In genomic region chr5:181188700-181189362, GRCh38 we compare ENCODE assay signal across 8 cellular contexts. TPM values are rescaled to one million over a fixed set of nuclear protein-coding genes. Genes with fewer than 3 reads are reported as not detected.
A peak's percentile ranks its signal among the peaks of the same experiment; 100 is the strongest.
DNase-seq lines count a peak whose midpoint lies in the region; ATAC-seq, FAIRE-seq and TF ChIP-seq lines count a peak whose summit lies in the region.

No MANE protein-coding gene starts in this region.

- BruUV-seq in MCF 10A (replicated peaks; lab: Mats Ljungman, UMichigan) = no TSS peak

- POLR2A ChIA-PET in MCF 10A (lab: Yijun Ruan, JAX) = interaction anchor here (0.7 to 8.8 kb wide), 20 partner anchors 14 to 389 kb away, joined by 3 to 432 read pairs (median 8); partner anchors contain the start of genes RACK1, TRIM41, TRIM52 and TRIM7

- H3K27me3 Mint-ChIP-seq in MCF 10A (ENCODE audit: insufficient read depth, unreplicated experiment) = no peaks in the 10 kb centered on the region

- no peaks in the 10 kb centered on the region for H3K9me3 Mint-ChIP-seq in MCF 10A (ENCODE audit: unreplicated experiment)

- H3K4me3 ChIP-seq in kidney epithelial cell (ENCODE audit: low read depth, low read length) = peak overlapping the region; percentile 71

- FAIRE-seq in GM12891 (lab: Jason Lieb, UNC) = peak; percentile 66

- no peak for TF ChIP-seq CTCF in MCF 10A (IDR thresholded peaks at IDR 0.05; ENCODE audit: unreplicated experiment)
- no peak for TF ChIP-seq CTCF in kidney epithelial cell (IDR thresholded peaks at IDR 0.05; ENCODE audit: insufficient read depth, low read length, poor library complexity, severe bottlenecking)

- TF ChIP-seq POLR2A in GM12891 (IDR thresholded peaks at IDR 0.05; ENCODE audit: low read depth, low read length) (no peak), GM18505 (IDR thresholded peaks at IDR 0.05; ENCODE audit: borderline replicate concordance, extremely low read depth, insufficient read depth, insufficient read length) (no peak)

- H3K27me3 ChIP-seq in kidney epithelial cell (ENCODE audit: control insufficient read depth, insufficient read depth, low read length) = no peaks in the 10 kb centered on the region

- H3K4me3 Mint-ChIP-seq in MCF 10A (ENCODE audit: unreplicated experiment) = peak overlapping the region; percentile 96

- CTCF ChIA-PET in MCF 10A (lab: Yijun Ruan, JAX) = interaction anchor here (0.7 to 7.4 kb wide), 9 partner anchors 10 to 385 kb away, joined by 3 to 67 read pairs (median 4); partner anchors contain the start of genes TRIM52 and TRIM7

- peaks cover 38% of the 10 kb centered on the region for H3K36me3 Mint-ChIP-seq in MCF 10A (ENCODE audit: insufficient read depth, unreplicated experiment)

- no peaks in the 10 kb centered on the region for H3K36me3 ChIP-seq in kidney epithelial cell (ENCODE audit: control insufficient read depth, insufficient read depth, low read length)

- DNase-seq in GM12891 (ENCODE audit: insufficient read length, low spot score) (no peak), MCF 10A (ENCODE audit: unreplicated experiment) (peak; percentile 91), kidney epithelial cell (ENCODE audit: low read depth) (no peak), NCI-H2171 treated with DMSO at 0.1 percent for 48 hours (lab: John Stamatoyannopoulos, UW) (no peak)
- peak; percentile 55 to 81 for DNase-seq in stimulated activated CD4-positive, alpha-beta T cell treated with anti-CD3 and anti-CD28 coated beads, Interleukin-1b, Interleukin-23, amount 100 ng/mL, for 1 hour (ENCODE audit: low read depth in 2 of 2)

- intact Hi-C loops in MCF 10A (cut with micrococcal nuclease) = loop anchor here (1.0 to 10.0 kb wide), 6 partner anchors 16 to 404 kb away; partner anchors contain the start of genes MGAT1, TRIM52 and ZFP62

- H3K4me1 Mint-ChIP-seq in MCF 10A (ENCODE audit: insufficient read depth, unreplicated experiment) = peaks cover 13% of the 10 kb centered on the region

- peak overlapping the region; percentile 93 for H3K27ac Mint-ChIP-seq in MCF 10A (ENCODE audit: low read depth, unreplicated experiment)

- ATAC-seq in SK-N-SH treated with all-trans-retinoic acid at 6 μM for 48 hours (peak; percentile 22), GM18870 (IDR thresholded peaks at IDR 0.05; ENCODE audit: unreplicated experiment) (no peak), GM18505 (IDR thresholded peaks at IDR 0.05; ENCODE audit: unreplicated experiment) (no peak)

TF ChIP-seq in GM12891, 5 proteins besides CTCF, POLR2A, EP300 and RAD21:
- TF ChIP-seq POLR2AphosphoS5 (IDR thresholded peaks at IDR 0.05; ENCODE audit: low read depth, low read length) (no peak), SPI1 (IDR thresholded peaks at IDR 0.05; ENCODE audit: low read depth, low read length) (no peak), TAF1 (IDR thresholded peaks at IDR 0.05; ENCODE audit: low read depth, low read length) (no peak), PAX5 (IDR thresholded peaks at IDR 0.05; ENCODE audit: insufficient read depth, low read length, severe bottlenecking) (peak; percentile 20), POU2F2 (IDR thresholded peaks at IDR 0.05; ENCODE audit: low read depth, low read length) (no peak)
TF ChIP-seq in GM12891: peak in this region for 1.

TF ChIP-seq in SK-N-SH treated with all-trans-retinoic acid at 6 μM for 48 hours, 23 proteins besides CTCF, POLR2A, EP300 and RAD21:
- TF ChIP-seq PPARA (CRISPR knock-in tag; IDR thresholded peaks at IDR 0.05; ENCODE audit: borderline replicate concordance) (no peak), ARNTL (CRISPR knock-in tag; IDR thresholded peaks at IDR 0.05; ENCODE audit: borderline replicate concordance, low read depth) (no peak), ZNF70 (CRISPR knock-in tag; IDR thresholded peaks at IDR 0.05) (no peak), TCF4 (CRISPR knock-in tag; IDR thresholded peaks at IDR 0.05; ENCODE audit: borderline replicate concordance) (no peak), ZC3H10 (CRISPR knock-in tag; IDR thresholded peaks at IDR 0.05) (no peak), ZNF8 (CRISPR knock-in tag; IDR thresholded peaks at IDR 0.05) (no peak), CREB5 (CRISPR knock-in tag; IDR thresholded peaks at IDR 0.05; ENCODE audit: low read depth) (no peak), ISL1 (CRISPR knock-in tag; IDR thresholded peaks at IDR 0.05) (no peak)

RNA-seq across cellular contexts. Expression of gene TRIM7, which starts 16.2 kb away (rescaled TPM):
- 0.19 TPM for polyA plus RNA-seq in GM12891 (2012; ENCODE audit: low read depth, missing spikeins)
- 26.3 and 27.0 TPM in 2 replicates for total RNA-seq in MCF 10A (2022)
- total RNA-seq in kidney epithelial cell = 2.9 and 4.4 TPM in 2 replicates

RNA-seq across cellular contexts. Expression of gene TRIM41, which starts 34.2 kb away (rescaled TPM):
- 19.7 TPM for polyA plus RNA-seq in GM12891 (2012; ENCODE audit: low read depth, missing spikeins)
- total RNA-seq in MCF 10A (2022) (42.8 and 49.4 TPM in 2 replicates), kidney epithelial cell (15.8 and 17.5 TPM in 2 replicates)

RNA-seq across cellular contexts. Expression of gene OR2V2, which starts 41.4 kb away (rescaled TPM):
- 0.06 TPM for polyA plus RNA-seq in GM12891 (2012; ENCODE audit: low read depth, missing spikeins)
- total RNA-seq in MCF 10A (2022) (not detected in 2 replicates), kidney epithelial cell (not detected in 2 replicates)

RNA-seq across cellular contexts. Expression of gene RACK1, which starts 54.9 kb away (rescaled TPM):
- 4,085 TPM for polyA plus RNA-seq in GM12891 (2012; ENCODE audit: low read depth, missing spikeins)
- total RNA-seq in MCF 10A (2022) (2,995 and 4,050 TPM in 2 replicates), kidney epithelial cell (4,909 and 5,323 TPM in 2 replicates)

RNA-seq across cellular contexts. Expression of gene OR2V1, which starts 57.9 kb away (rescaled TPM):
- polyA plus RNA-seq in GM12891 (2012; ENCODE audit: low read depth, missing spikeins) = 0.17 TPM
- total RNA-seq in MCF 10A (2022) (not detected in 2 replicates), kidney epithelial cell (not detected in 2 replicates)

Comparison
In these comparisons a context has a peak if more than half of its experiments do, and no peak if none do; other contexts are left out.
1. DNase-seq: peak in MCF 10A (single experiment) and stimulated activated CD4-positive, alpha-beta T cell treated with anti-CD3 and anti-CD28 coated beads, Interleukin-1b, Interleukin-23, amount 100 ng/mL, for 1 hour (2 of 2); none in GM12891 (single experiment), kidney epithelial cell (single experiment) and NCI-H2171 treated with DMSO at 0.1 percent for 48 hours (single experiment).